ENCODE assay signal across 9 cellular contexts in genomic region chr1:13965770-13966398, GRCh38.
DNase-seq lines count a peak whose midpoint lies in the region; ATAC-seq, FAIRE-seq and TF ChIP-seq lines count a peak whose summit lies in the region.
"Had no signal": no experiment of that assay in that cellular context is flagged by ENCODE, and none has a peak within 500 bp of the region (broad histone marks: within the 10 kb centered on the region; RNA-seq: fewer than 3 reads in every experiment).

No MANE protein-coding gene starts in this region.

- peak; percentile 43 to 56; a peak in 4 of 5 replicates for TF ChIP-seq RAD21 in A549 (conservative IDR thresholded peaks at IDR 0.05 in 1 of 2, IDR thresholded peaks at IDR 0.05 in 1 of 2)

- peak; percentile 74 to 80; a peak in 5 of 6 replicates for ATAC-seq in A549
- ATAC-seq in upper lobe of right lung, result peak; percentile 53

- H3K27me3 ChIP-seq in kidney epithelial cell (ENCODE audit: control insufficient read depth, insufficient read depth, low read length) (no peaks in the 10 kb centered on the region), upper lobe of right lung (peaks cover 2% of the 10 kb centered on the region)

- no peak for FAIRE-seq in A549 (lab: Jason Lieb, UNC)
- FAIRE-seq: GM18507 had no signal

- H3K27ac ChIP-seq in A549, result no peak overlapping the region
- no peak overlapping the region for H3K27ac ChIP-seq in upper lobe of right lung

- WGBS in A549 (ENCODE audit: missing lambda C conversion rate), result 0% methylated on average over 7 of the region's 8 CpGs

- TF ChIP-seq EP300 in A549 (IDR thresholded peaks at IDR 0.05), result no peak

- TF ChIP-seq POLR2A in A549 (IDR thresholded peaks at IDR 0.05; ENCODE audit: low read length), result no peak

- DNase-seq in A549 (ENCODE audit: low read depth in 1 of 2, low spot score in 1 of 2) (peak; percentile 26 to 35), GM13976 (ENCODE audit: low spot score) (peak; percentile 21), NCI-H2227 (lab: John Stamatoyannopoulos, UW; ENCODE audit: unreplicated experiment) (peak; percentile 76), T47D (ENCODE audit: low read depth in 1 of 2, low spot score in 1 of 2) (peak; percentile 37 to 67), kidney epithelial cell (ENCODE audit: low read depth) (no peak), upper lobe of right lung (no peak), GF-D8 (lab: John Stamatoyannopoulos, UW) (no peak), activated gamma-delta T cell (lab: John Stamatoyannopoulos, UW) (no peak)

- CTCF ChIA-PET in A549 (lab: Yijun Ruan, JAX), result interaction anchor here (0.7 to 1.3 kb wide), 11 partner anchors 11 to 1081 kb away, joined by 3 to 5 read pairs (median 3); no protein-coding TSS in a partner anchor

- POLR2A ChIA-PET in A549 (lab: Yijun Ruan, JAX), result no interaction called here

- H3K36me3 ChIP-seq in kidney epithelial cell (ENCODE audit: control insufficient read depth, insufficient read depth, low read length) (no peaks in the 10 kb centered on the region), upper lobe of right lung (no peaks in the 10 kb centered on the region)

- in situ Hi-C loops in GM13976 (cut with MboI; ENCODE audit: low sequenced_read_pairs, unreplicated experiment) (loop anchor here (25.0 kb wide), 1 partner anchor 304 kb away; no protein-coding TSS in a partner anchor), T47D (cut with HindIII; ENCODE audit: low pct_unique_long_range_greater_than_20kb, low sequenced_read_pairs) (no loop called here)

- H3K9me3 ChIP-seq in A549, result no peaks in the 10 kb centered on the region
- H3K9me3 ChIP-seq in upper lobe of right lung, result peaks cover 2% of the 10 kb centered on the region

- no peak overlapping the region for H3K4me2 ChIP-seq in A549

- TF ChIP-seq CTCF in A549 (IDR thresholded peaks at IDR 0.05), result no peak
- TF ChIP-seq CTCF in GM13976 (IDR thresholded peaks at IDR 0.05; ENCODE audit: borderline replicate concordance, control extremely low read depth, extremely low read depth, insufficient read depth, missing control alignments), result no peak
- peak; percentile 53 for TF ChIP-seq CTCF in kidney epithelial cell (IDR thresholded peaks at IDR 0.05; ENCODE audit: insufficient read depth, low read length, poor library complexity, severe bottlenecking)
- peak; percentile 40 for TF ChIP-seq CTCF in upper lobe of right lung (IDR thresholded peaks at IDR 0.05)

- intact Hi-C loops in upper lobe of right lung (cut with DNase I), result no loop called here

- H3K4me1 ChIP-seq in A549, result no peaks in the 10 kb centered on the region
- H3K4me1 ChIP-seq in upper lobe of right lung, result no peaks in the 10 kb centered on the region

- no peak overlapping the region for H3K4me3 ChIP-seq in A549
- H3K4me3 ChIP-seq in kidney epithelial cell (ENCODE audit: low read depth, low read length), result no peak overlapping the region
- H3K4me3 ChIP-seq in upper lobe of right lung, result no peak overlapping the region

TF ChIP-seq in A549, 52 proteins besides CTCF, POLR2A, EP300 and RAD21:
- TF ChIP-seq EHF (CRISPR knock-in tag; IDR thresholded peaks at IDR 0.05), result no peak
- TF ChIP-seq SMC3 (IDR thresholded peaks at IDR 0.05), result peak; percentile 26; the same call in 1 of the 3 replicates
- TF ChIP-seq HOXA7 (CRISPR knock-in tag; IDR thresholded peaks at IDR 0.05), result no peak
- no peak for TF ChIP-seq HOXB13 (CRISPR knock-in tag; IDR thresholded peaks at IDR 0.05; ENCODE audit: low read depth)

Comparison
In these comparisons a context has a peak if more than half of its experiments do, and no peak if none do; other contexts are left out.
1. DNase-seq: peak in A549 (2 of 2), GM13976 (single experiment), NCI-H2227 (single experiment) and T47D (2 of 2); none in kidney epithelial cell (single experiment), upper lobe of right lung (single experiment), GF-D8 (single experiment) and activated gamma-delta T cell (single experiment).
2. CTCF ChIP-seq: peak in kidney epithelial cell (single experiment) and upper lobe of right lung (single experiment); none in A549 (single experiment) and GM13976 (single experiment).